ENCODE assay signal across 9 cellular contexts in the genomic region with DNA sequence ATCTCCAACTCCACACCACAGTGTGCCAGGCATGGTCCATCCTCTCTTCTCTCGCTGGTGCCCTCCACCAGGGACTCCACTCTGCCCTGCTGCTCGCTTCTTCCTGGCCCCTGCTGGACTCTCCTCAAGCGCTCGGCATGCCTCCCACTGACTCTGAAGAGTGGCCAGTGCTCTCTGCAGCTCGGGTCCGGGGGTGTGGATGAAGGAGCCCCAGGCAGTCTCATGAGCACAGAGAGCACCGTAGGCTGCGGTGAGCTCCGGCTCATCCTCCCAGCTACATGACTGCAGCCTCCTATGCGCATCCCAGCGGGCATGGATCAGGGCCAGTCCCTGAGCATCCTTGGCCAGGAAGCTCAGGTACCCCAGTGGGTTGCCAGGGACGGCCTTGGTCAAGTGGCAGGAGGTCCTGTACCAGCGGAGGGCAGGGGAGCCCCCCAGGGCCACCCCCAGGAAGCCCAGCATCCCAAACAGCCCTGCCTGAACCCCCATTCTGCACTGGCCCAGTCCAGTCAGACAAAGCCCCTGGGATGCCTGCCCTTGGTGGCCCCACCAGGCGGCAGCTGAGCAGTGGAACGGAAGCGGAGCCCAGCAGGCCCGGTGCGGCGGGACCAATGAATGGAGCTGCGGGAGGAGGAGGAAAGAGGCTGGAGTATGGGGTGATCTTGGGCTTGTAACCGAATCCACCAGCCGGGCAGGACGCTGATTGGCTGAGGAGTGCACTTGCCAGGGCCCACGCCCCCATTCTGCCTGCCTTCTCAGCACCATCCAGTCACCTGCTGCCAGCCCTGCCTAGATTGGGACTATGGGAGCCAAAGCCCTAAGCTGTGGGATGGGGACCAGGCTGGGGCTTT. TPM values are rescaled to one million over a fixed set of nuclear protein-coding genes. Genes with fewer than 3 reads are reported as not detected.
DNase-seq lines count a peak whose midpoint lies in the region; ATAC-seq and TF ChIP-seq lines count a peak whose summit lies in the region.
"Had no signal": no experiment of that assay in that cellular context is flagged by ENCODE, and none has a peak within 500 bp of the region (broad histone marks: within the 10 kb centered on the region; RNA-seq: fewer than 3 reads in every experiment).

A gene with protein sequence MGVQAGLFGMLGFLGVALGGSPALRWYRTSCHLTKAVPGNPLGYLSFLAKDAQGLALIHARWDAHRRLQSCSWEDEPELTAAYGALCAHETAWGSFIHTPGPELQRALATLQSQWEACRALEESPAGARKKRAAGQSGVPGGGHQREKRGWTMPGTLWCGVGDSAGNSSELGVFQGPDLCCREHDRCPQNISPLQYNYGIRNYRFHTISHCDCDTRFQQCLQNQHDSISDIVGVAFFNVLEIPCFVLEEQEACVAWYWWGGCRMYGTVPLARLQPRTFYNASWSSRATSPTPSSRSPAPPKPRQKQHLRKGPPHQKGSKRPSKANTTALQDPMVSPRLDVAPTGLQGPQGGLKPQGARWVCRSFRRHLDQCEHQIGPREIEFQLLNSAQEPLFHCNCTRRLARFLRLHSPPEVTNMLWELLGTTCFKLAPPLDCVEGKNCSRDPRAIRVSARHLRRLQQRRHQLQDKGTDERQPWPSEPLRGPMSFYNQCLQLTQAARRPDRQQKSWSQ (minus strand): TSS at position 643 of the 851 bp plus-strand sequence. CDS start 154 bp downstream, at position 489.

- POLR2A ChIA-PET in activated CD8-positive, alpha-beta T cell treated with anti-CD3 and anti-CD28 coated beads, Interleukin-2, amount 10 ng/mL, durations not matched to agents 7 days and 5 days (lab: Charles Lee), result no interaction called here
- POLR2A ChIA-PET in activated CD8-positive, alpha-beta T cell treated with anti-CD3 and anti-CD28 coated beads for 36 hours (lab: Charles Lee), result interaction anchor here (1.1 kb wide), 1 partner anchor 71 kb away, joined by 3 read pairs; no protein-coding TSS in a partner anchor
- POLR2A ChIA-PET in CD4-positive, alpha-beta T cell (lab: Charles Lee), result no interaction called here

- H3K4me1 Mint-ChIP-seq in activated CD8-positive, alpha-beta T cell treated with anti-CD3 and anti-CD28 coated beads, Interleukin-2, amount 10 ng/mL, durations not matched to agents 7 days and 5 days (ENCODE audit: low read depth), result peaks cover 9% of the 10 kb centered on the region
- no peaks in the 10 kb centered on the region for H3K4me1 Mint-ChIP-seq in activated CD8-positive, alpha-beta T cell treated with anti-CD3 and anti-CD28 coated beads for 36 hours (ENCODE audit: low read depth)
- no peaks in the 10 kb centered on the region for H3K4me1 Mint-ChIP-seq in stimulated activated memory B cell treated with anti-CD40 and anti-IgM and Interleukin-4, amounts not matched to agents 10 μg/mL and 1 μg/mL and 100 μg/mL, for 72 hours
- H3K4me1 Mint-ChIP-seq in CD4-positive, alpha-beta T cell (ENCODE audit: low read depth), result no peaks in the 10 kb centered on the region
- H3K4me1 Mint-ChIP-seq: CD8-positive, alpha-beta memory T cell had no signal

- peak; percentile 21 for ATAC-seq in activated CD8-positive, alpha-beta T cell treated with anti-CD3 and anti-CD28 coated beads, Interleukin-2, amount 10 ng/mL, durations not matched to agents 7 days and 5 days
- ATAC-seq in activated CD8-positive, alpha-beta T cell treated with anti-CD3 and anti-CD28 coated beads for 36 hours, result no peak
- peak in 5 of 8 donors; percentile 19 to 37 (median 32) for ATAC-seq in heart right ventricle
- ATAC-seq in stimulated activated memory B cell treated with anti-CD40 and anti-IgM and Interleukin-4, amounts not matched to agents 10 μg/mL and 1 μg/mL and 100 μg/mL, for 72 hours, result no peak
- no peak for ATAC-seq in CD4-positive, alpha-beta T cell (ENCODE audit: poor library complexity)

- no peaks in the 10 kb centered on the region for H3K36me3 ChIP-seq in heart right ventricle

- WGBS in heart right ventricle, 2 donors, result 28 to 30% methylated on average over 24 of the region's 24 CpGs

- H3K4me3 ChIP-seq in heart right ventricle, result no peak within 1 kb of the TSS

- H3K4me3 Mint-ChIP-seq in activated CD8-positive, alpha-beta T cell treated with anti-CD3 and anti-CD28 coated beads, Interleukin-2, amount 10 ng/mL, durations not matched to agents 7 days and 5 days, result no peak within 1 kb of the TSS
- H3K4me3 Mint-ChIP-seq in activated CD8-positive, alpha-beta T cell treated with anti-CD3 and anti-CD28 coated beads for 36 hours, result no peak within 1 kb of the TSS
- H3K4me3 Mint-ChIP-seq in stimulated activated memory B cell treated with anti-CD40 and anti-IgM and Interleukin-4, amounts not matched to agents 10 μg/mL and 1 μg/mL and 100 μg/mL, for 72 hours, result no peak within 1 kb of the TSS
- H3K4me3 Mint-ChIP-seq in CD4-positive, alpha-beta T cell, result no peak within 1 kb of the TSS

- no peaks in the 10 kb centered on the region for H3K36me3 Mint-ChIP-seq in activated CD8-positive, alpha-beta T cell treated with anti-CD3 and anti-CD28 coated beads, Interleukin-2, amount 10 ng/mL, durations not matched to agents 7 days and 5 days (ENCODE audit: low read depth)
- H3K36me3 Mint-ChIP-seq in activated CD8-positive, alpha-beta T cell treated with anti-CD3 and anti-CD28 coated beads for 36 hours (ENCODE audit: low read depth), result no peaks in the 10 kb centered on the region
- no peaks in the 10 kb centered on the region for H3K36me3 Mint-ChIP-seq in stimulated activated memory B cell treated with anti-CD40 and anti-IgM and Interleukin-4, amounts not matched to agents 10 μg/mL and 1 μg/mL and 100 μg/mL, for 72 hours
- H3K36me3 Mint-ChIP-seq in CD4-positive, alpha-beta T cell (ENCODE audit: low read depth), result no peaks in the 10 kb centered on the region
- H3K36me3 Mint-ChIP-seq: CD8-positive, alpha-beta memory T cell had no signal

- H3K9me3 Mint-ChIP-seq in activated CD8-positive, alpha-beta T cell treated with anti-CD3 and anti-CD28 coated beads, Interleukin-2, amount 10 ng/mL, durations not matched to agents 7 days and 5 days (ENCODE audit: insufficient read depth), result no peaks in the 10 kb centered on the region
- peaks cover 7% of the 10 kb centered on the region for H3K9me3 Mint-ChIP-seq in activated CD8-positive, alpha-beta T cell treated with anti-CD3 and anti-CD28 coated beads for 36 hours
- peaks cover 3% of the 10 kb centered on the region for H3K9me3 Mint-ChIP-seq in stimulated activated memory B cell treated with anti-CD40 and anti-IgM and Interleukin-4, amounts not matched to agents 10 μg/mL and 1 μg/mL and 100 μg/mL, for 72 hours
- no peaks in the 10 kb centered on the region for H3K9me3 Mint-ChIP-seq in CD4-positive, alpha-beta T cell
- H3K9me3 Mint-ChIP-seq: CD8-positive, alpha-beta memory T cell had no signal

- peaks cover 0 to 4% (median 0%) of the 10 kb centered on the region in 11 donors for H3K9me3 ChIP-seq in heart right ventricle
- H3K9me3 ChIP-seq in CD4-positive, alpha-beta T cell (ENCODE audit: control insufficient read depth, low read length), result no peaks in the 10 kb centered on the region

- no peak for TF ChIP-seq CTCF in activated CD8-positive, alpha-beta T cell treated with anti-CD3 and anti-CD28 coated beads for 36 hours (IDR thresholded peaks at IDR 0.05)
- TF ChIP-seq CTCF in heart right ventricle (IDR thresholded peaks at IDR 0.05), result peak in 1 of 9 donors; percentile 9
- TF ChIP-seq CTCF in CD4-positive, alpha-beta T cell (IDR thresholded peaks at IDR 0.05), result no peak

- no peak within 1 kb of the TSS for H3K27ac ChIP-seq in heart right ventricle
- no peak within 1 kb of the TSS for H3K27ac ChIP-seq in CD4-positive, alpha-beta T cell (ENCODE audit: low read depth, low read length)

- H3K27me3 Mint-ChIP-seq in activated CD8-positive, alpha-beta T cell treated with anti-CD3 and anti-CD28 coated beads, Interleukin-2, amount 10 ng/mL, durations not matched to agents 7 days and 5 days (ENCODE audit: low read depth), result no peaks in the 10 kb centered on the region
- H3K27me3 Mint-ChIP-seq in activated CD8-positive, alpha-beta T cell treated with anti-CD3 and anti-CD28 coated beads for 36 hours, result no peaks in the 10 kb centered on the region
- peaks cover 34% of the 10 kb centered on the region for H3K27me3 Mint-ChIP-seq in stimulated activated memory B cell treated with anti-CD40 and anti-IgM and Interleukin-4, amounts not matched to agents 10 μg/mL and 1 μg/mL and 100 μg/mL, for 72 hours
- no peaks in the 10 kb centered on the region for H3K27me3 Mint-ChIP-seq in CD4-positive, alpha-beta T cell

- peaks cover 0 to 19% (median 5%) of the 10 kb centered on the region in 7 donors for H3K27me3 ChIP-seq in heart right ventricle
- no peaks in the 10 kb centered on the region for H3K27me3 ChIP-seq in CD4-positive, alpha-beta T cell (ENCODE audit: control insufficient read depth, insufficient read depth, low read length)

- DNase-seq in activated CD8-positive, alpha-beta T cell treated with anti-CD3 and anti-CD28 coated beads, Interleukin-2, amount 10 ng/mL, durations not matched to agents 7 days and 5 days, result no peak
- no peak for DNase-seq in activated CD8-positive, alpha-beta T cell treated with anti-CD3 and anti-CD28 coated beads for 36 hours
- DNase-seq in SHP77 (lab: John Stamatoyannopoulos, UW), result peak; percentile 17 to 59
- DNase-seq in heart right ventricle, result no peak
- DNase-seq in dedifferentiated amniotic fluid mesenchymal stem cell (ENCODE audit: extremely low spot score), result no peak
- no peak for DNase-seq in GM19240 (ENCODE audit: insufficient read length, low spot score)
- DNase-seq in CD4-positive, alpha-beta T cell, result no peak
- DNase-seq: CD8-positive, alpha-beta memory T cell had no signal

- H3K27ac Mint-ChIP-seq in activated CD8-positive, alpha-beta T cell treated with anti-CD3 and anti-CD28 coated beads, Interleukin-2, amount 10 ng/mL, durations not matched to agents 7 days and 5 days, result no peak within 1 kb of the TSS
- no peak within 1 kb of the TSS for H3K27ac Mint-ChIP-seq in activated CD8-positive, alpha-beta T cell treated with anti-CD3 and anti-CD28 coated beads for 36 hours
- peak within 1 kb of the TSS; percentile 14 for H3K27ac Mint-ChIP-seq in stimulated activated memory B cell treated with anti-CD40 and anti-IgM and Interleukin-4, amounts not matched to agents 10 μg/mL and 1 μg/mL and 100 μg/mL, for 72 hours
- no peak within 1 kb of the TSS for H3K27ac Mint-ChIP-seq in CD4-positive, alpha-beta T cell

- intact Hi-C loops in activated CD8-positive, alpha-beta T cell treated with anti-CD3 and anti-CD28 coated beads for 36 hours (cut with micrococcal nuclease), result no loop called here
- intact Hi-C loops in heart right ventricle (cut with DNase I), result loop anchor here in 6 of 10 donors (5.0 to 10.0 kb wide), 5 partner anchors 45 to 505 kb away; a partner anchor contains a TSS
- intact Hi-C loops in CD4-positive, alpha-beta T cell (cut with DNase I, micrococcal nuclease), result no loop called here

- CTCF ChIA-PET in activated CD8-positive, alpha-beta T cell treated with anti-CD3 and anti-CD28 coated beads, Interleukin-2, amount 10 ng/mL, durations not matched to agents 7 days and 5 days (lab: Charles Lee), result no interaction called here
- CTCF ChIA-PET in activated CD8-positive, alpha-beta T cell treated with anti-CD3 and anti-CD28 coated beads for 36 hours (lab: Charles Lee), result interaction anchor here (1.2 kb wide), 1 partner anchor 133 kb away, joined by 3 read pairs; no protein-coding TSS in a partner anchor
- CTCF ChIA-PET in CD4-positive, alpha-beta T cell (lab: Charles Lee), result no interaction called here

- peaks cover 0 to 13% (median 0%) of the 10 kb centered on the region in 9 donors for H3K4me1 ChIP-seq in heart right ventricle

RNA-seq across cellular contexts. Expression of the gene that starts here (rescaled TPM):
- total RNA-seq in activated CD8-positive, alpha-beta T cell treated with anti-CD3 and anti-CD28 coated beads, Interleukin-2, amount 10 ng/mL, durations not matched to agents 7 days and 5 days, result not detected
- not detected for total RNA-seq in activated CD8-positive, alpha-beta T cell treated with anti-CD3 and anti-CD28 coated beads for 36 hours
- not detected for total RNA-seq in heart right ventricle
- polyA plus RNA-seq in heart right ventricle, result under 1 TPM in 1 of 2 donors, not detected in 1; 0.01 TPM
- total RNA-seq in CD4-positive, alpha-beta T cell, result not detected
- total RNA-seq: CD8-positive, alpha-beta memory T cell had no signal
- polyA plus RNA-seq: CD8-positive, alpha-beta memory T cell had no signal

Comparison
In these comparisons a context has a peak if more than half of its experiments do, and no peak if none do; other contexts are left out.
1. Peak in ATAC-seq in activated CD8-positive, alpha-beta T cell treated with anti-CD3 and anti-CD28 coated beads, Interleukin-2, amount 10 ng/mL, durations not matched to agents 7 days and 5 days; RNA of the gene not detected or under 1 TPM.
2. Peak in ATAC-seq in heart right ventricle; RNA of the gene not detected or under 1 TPM.
3. DNase-seq: peak in SHP77 (2 of 2); none in activated CD8-positive, alpha-beta T cell treated with anti-CD3 and anti-CD28 coated beads, Interleukin-2, amount 10 ng/mL, durations not matched to agents 7 days and 5 days (single experiment), activated CD8-positive, alpha-beta T cell treated with anti-CD3 and anti-CD28 coated beads for 36 hours (single experiment), heart right ventricle (0 of 2), dedifferentiated amniotic fluid mesenchymal stem cell (single experiment), GM19240 (single experiment) and CD4-positive, alpha-beta T cell (0 of 10).
4. intact Hi-C loops: an anchor here in heart right ventricle (5.0 to 10.0 kb wide); none called in activated CD8-positive, alpha-beta T cell treated with anti-CD3 and anti-CD28 coated beads for 36 hours and CD4-positive, alpha-beta T cell.